Comparison of ENCODE assay signal across 21 cellular contexts in genomic region chr2:110731064-110731463, GRCh38.
A peak's percentile ranks its signal among the peaks of the same experiment; 100 is the strongest.
DNase-seq lines count a peak whose midpoint lies in the region; ATAC-seq and TF ChIP-seq lines count a peak whose summit lies in the region.
"Had no signal": no experiment of that assay in that cellular context is flagged by ENCODE, and none has a peak within 500 bp of the region (broad histone marks: within the 10 kb centered on the region; RNA-seq: fewer than 3 reads in every experiment).

No MANE protein-coding gene starts in this region.

- DNase-seq in DMS53 (lab: John Stamatoyannopoulos, UW) (peak; percentile 18), DMS53 treated with DMSO at 0.1 percent for 48 hours (lab: John Stamatoyannopoulos, UW; ENCODE audit: unreplicated experiment) (no peak), NCI-H345 (lab: John Stamatoyannopoulos, UW) (peak; percentile 31), amniotic stem cell (lab: John Stamatoyannopoulos, UW) (no peak)
- no peak for DNase-seq in effector memory CD8-positive, alpha-beta T cell
- DNase-seq: activated CD4-positive, alpha-beta T cell treated with anti-CD3 and anti-CD28 coated beads for 1 hour; activated CD8-positive, alpha-beta memory T cell treated with anti-CD3 and anti-CD28 coated beads, Interleukin-2, amount 50 U/mL, for 4 hours; activated gamma-delta T cell treated with Interleukin-2 at 50 U/mL for 16 hours; DMS153; effector memory CD4-positive, alpha-beta T cell; GOT3; heart right ventricle; IMR-90; kidney; NCI-H2029 treated with DMSO at 0.1 percent for 48 hours; NCI-H524; SJCRH30; spleen had no signal

- TF ChIP-seq CTCF in nephron (IDR thresholded peaks at IDR 0.05; ENCODE audit: unreplicated experiment in 3 of 3), result no peak

- peak overlapping the region; percentile 70 to 82 for H3K4me3 Mint-ChIP-seq in effector memory CD8-positive, alpha-beta T cell
- H3K4me3 Mint-ChIP-seq in nephron, result peak overlapping the region; percentile 59 to 77 (median 71)

- peak overlapping the region in 1 of 2 donors; percentile 3 for H3K27ac Mint-ChIP-seq in effector memory CD8-positive, alpha-beta T cell
- H3K27ac Mint-ChIP-seq in nephron, result no peak overlapping the region

- H3K36me3 Mint-ChIP-seq in effector memory CD8-positive, alpha-beta T cell (ENCODE audit: insufficient read depth), result no peaks in the 10 kb centered on the region
- H3K36me3 Mint-ChIP-seq in nephron (ENCODE audit: low read depth), result peaks cover 1% of the 10 kb centered on the region

- ATAC-seq in effector memory CD8-positive, alpha-beta T cell (replicated peaks), result no peak
- ATAC-seq in GM21529 (IDR thresholded peaks at IDR 0.05; ENCODE audit: unreplicated experiment) (no peak), HG03095 (IDR thresholded peaks at IDR 0.05; ENCODE audit: unreplicated experiment) (no peak)
- ATAC-seq: heart right ventricle had no signal

- peaks cover 5 to 12% of the 10 kb centered on the region in 2 donors for H3K4me1 Mint-ChIP-seq in effector memory CD8-positive, alpha-beta T cell (ENCODE audit: low read depth in 2 of 2)
- peaks cover 8% of the 10 kb centered on the region for H3K4me1 Mint-ChIP-seq in nephron

- H3K27me3 Mint-ChIP-seq in effector memory CD8-positive, alpha-beta T cell, result peaks cover 52 to 69% of the 10 kb centered on the region in 2 donors
- H3K27me3 Mint-ChIP-seq in nephron (ENCODE audit: low read depth), result peaks cover 85% of the 10 kb centered on the region

- H3K9me3 Mint-ChIP-seq in effector memory CD8-positive, alpha-beta T cell, result no peaks in the 10 kb centered on the region
- H3K9me3 Mint-ChIP-seq in nephron, result peaks cover 19% of the 10 kb centered on the region

Comparison
In these comparisons a context has a peak if more than half of its experiments do, and no peak if none do; other contexts are left out.
1. DNase-seq: peak in DMS53 (single experiment) and NCI-H345 (single experiment); none in DMS53 treated with DMSO at 0.1 percent for 48 hours (single experiment), effector memory CD8-positive, alpha-beta T cell (0 of 3) and amniotic stem cell (single experiment).